20 cellular contexts compared by ENCODE assay signal in genomic region chr3:190860531-190860930, GRCh38. TPM values are rescaled to one million over a fixed set of nuclear protein-coding genes. Genes with fewer than 3 reads are reported as not detected.
DNase-seq lines count a peak whose midpoint lies in the region; ATAC-seq and TF ChIP-seq lines count a peak whose summit lies in the region.
"Had no signal": no experiment of that assay in that cellular context is flagged by ENCODE, and none has a peak within 500 bp of the region (broad histone marks: within the 10 kb centered on the region; RNA-seq: fewer than 3 reads in every experiment).

No MANE protein-coding gene starts in this region.

- H3K9me3 Mint-ChIP-seq in nephron (no peaks in the 10 kb centered on the region), type B pancreatic cell (no peaks in the 10 kb centered on the region)
- H3K9me3 Mint-ChIP-seq: CD8-positive, alpha-beta T cell had no signal

- H3K4me3 Mint-ChIP-seq in nephron (peak overlapping the region; percentile 38 to 58 (median 51)), type B pancreatic cell (peak overlapping the region; percentile 41)
- H3K4me3 Mint-ChIP-seq: CD8-positive, alpha-beta T cell had no signal

- no peak overlapping the region for H3K9ac ChIP-seq in liver (ENCODE audit: low read depth in 1 of 2, low read length in 2 of 2)
- H3K9ac ChIP-seq: BLaER1 treated with 17β-estradiol and CSF1 and Interleukin-3, amounts not matched to agents 10 nM and 100 nM; KMS-11 had no signal

- no peaks in the 10 kb centered on the region for H3K27me3 ChIP-seq in liver (ENCODE audit: control insufficient read depth in 4 of 4, insufficient read depth in 4 of 4, low read length in 3 of 4)
- H3K27me3 ChIP-seq in right lobe of liver: no peaks in the 10 kb centered on the region
- H3K27me3 ChIP-seq: BLaER1 treated with 17β-estradiol and CSF1 and Interleukin-3, amounts not matched to agents 10 nM and 100 nM; SJSA1 had no signal

- H3K4me1 ChIP-seq in liver (ENCODE audit: control insufficient read depth in 4 of 4, insufficient read depth in 4 of 4, low read length in 3 of 4) (peaks cover 0 to 44% (median 18%) of the 10 kb centered on the region in 4 donors), right lobe of liver (peaks cover 0 to 23% (median 0%) of the 10 kb centered on the region in 4 donors)
- H3K4me1 ChIP-seq: BLaER1 treated with 17β-estradiol and CSF1 and Interleukin-3, amounts not matched to agents 10 nM and 100 nM had no signal

- H3K27ac Mint-ChIP-seq in nephron (no peak overlapping the region), type B pancreatic cell (no peak overlapping the region)
- H3K27ac Mint-ChIP-seq: CD8-positive, alpha-beta T cell had no signal

- H3K9me3 ChIP-seq in liver (ENCODE audit: control insufficient read depth in 4 of 4, low read length in 3 of 4) (no peaks in the 10 kb centered on the region), right lobe of liver (no peaks in the 10 kb centered on the region)
- H3K9me3 ChIP-seq: SJSA1 had no signal

- H3K36me3 Mint-ChIP-seq in nephron (ENCODE audit: low read depth) (no peaks in the 10 kb centered on the region), type B pancreatic cell (no peaks in the 10 kb centered on the region)
- H3K36me3 Mint-ChIP-seq: CD8-positive, alpha-beta T cell had no signal

- peak overlapping the region; percentile 37 to 66 for H3K27ac ChIP-seq in liver (ENCODE audit: low read depth in 1 of 2, low read length in 2 of 2)
- no peak overlapping the region for H3K27ac ChIP-seq in right lobe of liver
- H3K27ac ChIP-seq: BLaER1 treated with 17β-estradiol and CSF1 and Interleukin-3, amounts not matched to agents 10 nM and 100 nM; KMS-11; SJSA1 had no signal

- DNase-seq in right lobe of liver: no peak
- no peak for DNase-seq in epithelial cell of proximal tubule (ENCODE audit: low read depth)
- no peak for DNase-seq in type B pancreatic cell (ENCODE audit: extremely low spot score, unreplicated experiment)
- DNase-seq in activated CD4-positive, CD25-positive, alpha-beta regulatory T cell treated with anti-CD3 and anti-CD28 coated beads, Interleukin-2, amount 50 U/mL, for 72 hours: no peak
- no peak for DNase-seq in CD1c-positive myeloid dendritic cell (ENCODE audit: extremely low spot score)
- DNase-seq: Calu3; CD8-positive, alpha-beta T cell; DMS153; GDM1; IMR-90; NCI-H187; NCI-H510A had no signal

- ATAC-seq in right lobe of liver (no peak), HG03432 (IDR thresholded peaks at IDR 0.05; ENCODE audit: unreplicated experiment) (no peak)
- ATAC-seq: CD8-positive, alpha-beta T cell; Right ventricle myocardium inferior had no signal

- no peak for TF ChIP-seq POLR2A in right lobe of liver (IDR thresholded peaks at IDR 0.05)

- TF ChIP-seq RAD21 in liver (IDR thresholded peaks at IDR 0.05): no peak

- WGBS in liver: 73% methylated on average over 7 of the region's 7 CpGs
- whole genome bisulfite sequencing in right lobe of liver (ENCODE audit: insufficient coverage, low coverage, low lambda C conversion rate, missing lambda C conversion rate): 37% methylated on average over 7 of the region's 7 CpGs

- H3K4me3 ChIP-seq in liver (ENCODE audit: low read depth in 1 of 3, low read length in 3 of 3) (no peak overlapping the region), right lobe of liver (no peak overlapping the region), epithelial cell of proximal tubule (ENCODE audit: low read depth, low read length) (peak overlapping the region; percentile 69)
- H3K4me3 ChIP-seq: BLaER1 treated with 17β-estradiol and CSF1 and Interleukin-3, amounts not matched to agents 10 nM and 100 nM; SJSA1 had no signal

- TF ChIP-seq CTCF in liver (IDR thresholded peaks at IDR 0.05; ENCODE audit: low read depth, low read length, missing input control): no peak
- TF ChIP-seq CTCF in right lobe of liver (IDR thresholded peaks at IDR 0.05): no peak
- no peak for TF ChIP-seq CTCF in epithelial cell of proximal tubule (conservative IDR thresholded peaks at IDR 0.05; ENCODE audit: low read depth, low read length)
- TF ChIP-seq CTCF in nephron (IDR thresholded peaks at IDR 0.05; ENCODE audit: unreplicated experiment in 3 of 3): no peak
- no peak for TF ChIP-seq CTCF in type B pancreatic cell (conservative IDR thresholded peaks at IDR 0.05)

- peaks cover 5% of the 10 kb centered on the region for H3K4me1 Mint-ChIP-seq in nephron
- H3K4me1 Mint-ChIP-seq in type B pancreatic cell (ENCODE audit: unreplicated experiment): no peaks in the 10 kb centered on the region

- H3K36me3 ChIP-seq in liver (ENCODE audit: control insufficient read depth in 4 of 4, insufficient read depth in 3 of 4, low read depth in 1 of 4, low read length in 3 of 4) (peaks cover 0 to 7% (median 2%) of the 10 kb centered on the region in 4 donors), right lobe of liver (no peaks in the 10 kb centered on the region)
- H3K36me3 ChIP-seq: BLaER1 treated with 17β-estradiol and CSF1 and Interleukin-3, amounts not matched to agents 10 nM and 100 nM; SJSA1 had no signal

- H3K27me3 Mint-ChIP-seq in nephron (ENCODE audit: low read depth) (peaks cover 43% of the 10 kb centered on the region), type B pancreatic cell (peaks cover 61% of the 10 kb centered on the region)

- intact Hi-C loops in right lobe of liver (cut with DNase I): no loop called here

TF ChIP-seq in liver, 16 proteins besides CTCF, POLR2A, EP300 and RAD21:
- TF ChIP-seq MAX (IDR thresholded peaks at IDR 0.05) (no peak), JUND (IDR thresholded peaks at IDR 0.05) (no peak), RXRA (IDR thresholded peaks at IDR 0.05) (no peak), ZBTB33 (IDR thresholded peaks at IDR 0.05) (no peak), HNF4A (conservative IDR thresholded peaks at IDR 0.05) (no peak), NR2F2 (IDR thresholded peaks at IDR 0.05) (no peak), YY1 (IDR thresholded peaks at IDR 0.05) (no peak), FOXA1 (IDR thresholded peaks at IDR 0.05) (no peak), REST (IDR thresholded peaks at IDR 0.05) (no peak), ATF3 (IDR thresholded peaks at IDR 0.05) (no peak), GABPA (IDR thresholded peaks at IDR 0.05 in 1 of 2, conservative IDR thresholded peaks at IDR 0.05 in 1 of 2) (no peak), FOXA2 (IDR thresholded peaks at IDR 0.05) (no peak), HNF4G (IDR thresholded peaks at IDR 0.05) (no peak), EGR1 (IDR thresholded peaks at IDR 0.05; ENCODE audit: low read depth in 2 of 2) (no peak), TAF1 (conservative IDR thresholded peaks at IDR 0.05) (no peak), SP1 (IDR thresholded peaks at IDR 0.05) (no peak)

RNA-seq across cellular contexts. Expression of gene GMNC, which starts 2.0 kb away (rescaled TPM):
- 1 to 10 TPM; 2.5 to 2.6 TPM for total RNA-seq in liver
- 1 to 10 TPM; 1.7 to 2.4 TPM for polyA plus RNA-seq in liver
- total RNA-seq in right lobe of liver: 1 to 10 TPM; 1.7 to 8.6 (median 6.2) TPM
- 0.14 and 1.5 TPM in 2 replicates for total RNA-seq in epithelial cell of proximal tubule
- total RNA-seq in type B pancreatic cell (ENCODE audit: low replicate concordance): 2.8 and 3.0 TPM in 2 replicates
- total RNA-seq: CD8-positive, alpha-beta T cell; H4; SJSA1 had no signal

Comparison
In these comparisons a context has a peak if more than half of its experiments do, and no peak if none do; other contexts are left out.
1. H3K27ac ChIP-seq: peak in liver (2 of 2); none in right lobe of liver (0 of 3).